31 cellular contexts compared by ENCODE assay signal in genomic region chr6:38831865-38832264, GRCh38.
A peak's percentile ranks its signal among the peaks of the same experiment; 100 is the strongest.
DNase-seq lines count a peak whose midpoint lies in the region; ATAC-seq, FAIRE-seq and TF ChIP-seq lines count a peak whose summit lies in the region.
"Had no signal": no experiment of that assay in that cellular context is flagged by ENCODE, and none has a peak within 500 bp of the region (broad histone marks: within the 10 kb centered on the region; RNA-seq: fewer than 3 reads in every experiment).

No MANE protein-coding gene starts in this region.

- FAIRE-seq in GM12892 (lab: Jason Lieb, UNC), result peak; percentile 76
- FAIRE-seq: A204.1, A549, D721Med had no signal

- H3K4me3 ChIP-seq in LNCaP clone FGC (ENCODE audit: low read depth, low read length), result no peak overlapping the region
- no peak overlapping the region for H3K4me3 ChIP-seq in retinal pigment epithelial cell (ENCODE audit: low read length)
- H3K4me3 ChIP-seq: A549; BLaER1; BLaER1 treated with 17β-estradiol and CSF1 and Interleukin-3, amounts not matched to agents 10 nM and 100 nM had no signal

- ATAC-seq in GM18520 (IDR thresholded peaks at IDR 0.05; ENCODE audit: unreplicated experiment) (no peak), HG02798 (IDR thresholded peaks at IDR 0.05; ENCODE audit: poor library complexity, unreplicated experiment) (no peak)
- ATAC-seq: A549; CD8-positive, alpha-beta T cell had no signal

- TF ChIP-seq POLR2A in GM12892 (IDR thresholded peaks at IDR 0.05; ENCODE audit: low read depth, low read length), result no peak

- no peak for TF ChIP-seq CTCF in LNCaP clone FGC (IDR thresholded peaks at IDR 0.05; ENCODE audit: control insufficient read depth, extremely low read depth, insufficient read depth)
- no peak for TF ChIP-seq CTCF in retinal pigment epithelial cell (conservative IDR thresholded peaks at IDR 0.05; ENCODE audit: low read depth, low read length)

- DNase-seq in GM12892 (ENCODE audit: insufficient read length) (no peak), LNCaP clone FGC (ENCODE audit: low read depth) (peak; percentile 65), retinal pigment epithelial cell (ENCODE audit: low read depth) (peak; percentile 46)
- no peak for DNase-seq in effector CD4-positive, alpha-beta T cell
- DNase-seq: 8988T; ACHN; AML-193; BE2C; C1 segment of cervical spinal cord; Caco-2; Calu3; CD4-positive, alpha-beta memory T cell; CD4-positive, alpha-beta T cell; CD4-positive, CD25-positive, alpha-beta regulatory T cell; CD8-positive, alpha-beta memory T cell; CD8-positive, alpha-beta T cell; COR-L47; DMS 273 treated with DMSO at 0.1 percent for 48 hours; DMS153; DMS53; DMS79; DMS79 treated with DMSO at 0.1 percent for 48 hours; DND-41; EL had no signal

Comparison
In these comparisons a context has a peak if more than half of its experiments do, and no peak if none do; other contexts are left out.
1. DNase-seq: peak in LNCaP clone FGC (single experiment) and retinal pigment epithelial cell (single experiment); none in GM12892 (single experiment) and effector CD4-positive, alpha-beta T cell (single experiment).